Comparison of ENCODE assay signal across 17 cellular contexts in genomic region chrX:123083924-123084323, GRCh38.
DNase-seq lines count a peak whose midpoint lies in the region; ATAC-seq and TF ChIP-seq lines count a peak whose summit lies in the region.
"Had no signal": no experiment of that assay in that cellular context is flagged by ENCODE, and none has a peak within 500 bp of the region (broad histone marks: within the 10 kb centered on the region; RNA-seq: fewer than 3 reads in every experiment).

No MANE protein-coding gene starts in this region.

- TF ChIP-seq POLR2A in uterus (IDR thresholded peaks at IDR 0.05), result no peak

- ATAC-seq in sciatic nerve, result peak; percentile 49
- ATAC-seq in GM21515 (IDR thresholded peaks at IDR 0.05; ENCODE audit: unreplicated experiment), result no peak
- ATAC-seq: HepG2 had no signal

- no peak overlapping the region for H3K27ac ChIP-seq in uterus
- H3K27ac ChIP-seq: prostate gland had no signal

- H3K36me3 ChIP-seq in uterus, result no peaks in the 10 kb centered on the region
- H3K36me3 ChIP-seq: prostate gland had no signal

- intact Hi-C loops in sciatic nerve (cut with DNase I), result no loop called here
- intact Hi-C loops in uterus (cut with DNase I; ENCODE audit: low total_unique reads), result no loop called here

- H3K4me1 ChIP-seq in uterus, result no peaks in the 10 kb centered on the region
- H3K4me1 ChIP-seq: prostate gland had no signal

- no peaks in the 10 kb centered on the region for H3K9me3 ChIP-seq in uterus
- H3K9me3 ChIP-seq: prostate gland had no signal

- no peak overlapping the region for H3K4me3 ChIP-seq in fibroblast of mammary gland (ENCODE audit: control insufficient read depth, low read depth, low read length)
- no peak overlapping the region for H3K4me3 ChIP-seq in uterus
- H3K4me3 ChIP-seq: prostate gland had no signal

- H3K27me3 ChIP-seq in uterus, result peaks cover 0 to 4% of the 10 kb centered on the region in 2 donors

- DNase-seq in EH (ENCODE audit: low read depth) (peak; percentile 67), SK-N-DZ (ENCODE audit: low spot score) (peak; percentile 51), fibroblast of mammary gland (ENCODE audit: low read depth) (peak; percentile 90), sciatic nerve (ENCODE audit: low spot score) (no peak), uterus (no peak)
- DNase-seq in activated effector memory CD4-positive, alpha-beta T cell treated with anti-CD3 and anti-CD28 coated beads, Interleukin-2, amount 50 U/mL, for 16 hours, result no peak
- DNase-seq: activated CD4-positive, alpha-beta T cell treated with anti-CD3 and anti-CD28 coated beads, Interleukin-2, amount 10 ng/mL, durations not matched to agents 24 days and 14 days; activated CD8-positive, alpha-beta memory T cell treated with anti-CD3 and anti-CD28 coated beads, Interleukin-2, amount 50 U/mL, for 48 hours; activated gamma-delta T cell treated with Interleukin-2 at 50 U/mL for 16 hours; COR-L47; H9; NCI-H1417 treated with DMSO at 0.1 percent for 48 hours; NCI-H524 treated with DMSO at 0.1 percent for 48 hours; stimulated activated CD4-positive, alpha-beta T cell treated with anti-CD3 and anti-CD28 coated beads, Interleukin-12 subunit alpha, Interleukin-12 subunit beta, amount 100 ng/mL, for 4 hours had no signal

- TF ChIP-seq CTCF in fibroblast of mammary gland (conservative IDR thresholded peaks at IDR 0.05; ENCODE audit: control insufficient read depth, insufficient read depth, low read depth, low read length), result no peak
- no peak for TF ChIP-seq CTCF in uterus (IDR thresholded peaks at IDR 0.05)

Comparison
In these comparisons a context has a peak if more than half of its experiments do, and no peak if none do; other contexts are left out.
1. DNase-seq: peak in EH (single experiment), SK-N-DZ (single experiment) and fibroblast of mammary gland (single experiment); none in sciatic nerve (single experiment), activated effector memory CD4-positive, alpha-beta T cell treated with anti-CD3 and anti-CD28 coated beads, Interleukin-2, amount 50 U/mL, for 16 hours (single experiment) and uterus (0 of 2).